ENCODE assay signal across 1 cellular context in the genomic region with DNA sequence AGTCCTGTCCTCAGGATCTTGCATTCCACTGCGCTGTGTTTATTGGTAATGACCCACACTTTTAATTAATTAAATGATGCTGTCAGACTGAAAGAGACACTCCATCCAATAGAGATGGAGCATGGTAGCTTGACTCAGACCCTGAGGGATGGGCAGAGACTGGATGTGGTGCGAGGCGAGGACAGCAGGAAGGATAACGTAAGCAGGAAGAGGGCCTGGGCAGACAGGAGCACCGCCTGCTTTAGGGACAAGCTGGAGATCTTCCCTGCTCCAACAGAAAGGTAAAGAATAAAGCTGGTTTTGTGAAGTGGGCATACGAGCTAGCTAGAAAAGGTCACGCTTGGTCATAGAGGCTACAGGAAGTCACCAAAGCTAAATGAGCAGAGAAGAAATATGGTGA.
TF ChIP-seq lines count a peak whose summit lies in the region.

No MANE protein-coding gene starts in this region.

TF ChIP-seq in HepG2, 621 proteins besides CTCF, POLR2A, EP300 and RAD21:
- TF ChIP-seq ZNF296 (CRISPR knock-in tag; conservative IDR thresholded peaks at IDR 0.05) (no peak), NFE2L2 (IDR thresholded peaks at IDR 0.05; ENCODE audit: low read length) (no peak), TOPORS (CRISPR knock-in tag; IDR thresholded peaks at IDR 0.05) (no peak), BRD4 (CRISPR knock-in tag; IDR thresholded peaks at IDR 0.05) (no peak), ZNF709 (CRISPR knock-in tag; IDR thresholded peaks at IDR 0.05) (no peak), SNAPC2 (CRISPR knock-in tag; IDR thresholded peaks at IDR 0.05) (no peak)
- TF ChIP-seq, protein P1, sequence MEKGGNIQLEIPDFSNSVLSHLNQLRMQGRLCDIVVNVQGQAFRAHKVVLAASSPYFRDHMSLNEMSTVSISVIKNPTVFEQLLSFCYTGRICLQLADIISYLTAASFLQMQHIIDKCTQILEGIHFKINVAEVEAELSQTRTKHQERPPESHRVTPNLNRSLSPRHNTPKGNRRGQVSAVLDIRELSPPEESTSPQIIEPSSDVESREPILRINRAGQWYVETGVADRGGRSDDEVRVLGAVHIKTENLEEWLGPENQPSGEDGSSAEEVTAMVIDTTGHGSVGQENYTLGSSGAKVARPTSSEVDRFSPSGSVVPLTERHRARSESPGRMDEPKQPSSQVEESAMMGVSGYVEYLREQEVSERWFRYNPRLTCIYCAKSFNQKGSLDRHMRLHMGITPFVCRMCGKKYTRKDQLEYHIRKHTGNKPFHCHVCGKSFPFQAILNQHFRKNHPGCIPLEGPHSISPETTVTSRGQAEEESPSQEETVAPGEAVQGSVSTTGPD (CRISPR knock-in tag; IDR thresholded peaks at IDR 0.05) = no peak
